ENCODE assay signal across 8 cellular contexts in the genomic region with DNA sequence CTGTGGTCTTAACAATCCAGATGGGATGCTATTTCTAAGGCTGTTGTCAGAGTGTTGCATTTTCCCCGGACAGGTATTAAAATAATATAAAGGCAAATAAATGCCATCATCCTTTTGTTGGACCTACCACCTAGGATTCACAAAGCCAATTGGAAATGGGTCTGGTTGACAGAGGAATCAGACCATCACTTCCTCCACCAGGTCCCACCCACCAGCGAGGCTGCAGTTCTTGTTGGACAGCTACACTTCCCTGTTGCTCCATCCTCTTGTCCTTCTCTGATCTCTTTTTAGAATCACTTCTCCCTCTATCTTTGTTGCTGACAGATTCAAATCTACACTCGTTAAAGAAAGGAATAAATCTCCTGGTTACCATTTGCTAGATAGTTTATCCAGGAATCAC. TPM values are rescaled to one million over a fixed set of nuclear protein-coding genes. Genes with fewer than 3 reads are reported as not detected.
DNase-seq lines count a peak whose midpoint lies in the region; ATAC-seq and TF ChIP-seq lines count a peak whose summit lies in the region.

No MANE protein-coding gene starts in this region.

- peak overlapping the region; percentile 81 for H3K27ac Mint-ChIP-seq in activated CD4-positive, alpha-beta T cell treated with anti-CD3 and anti-CD28 coated beads for 36 hours
- H3K27ac Mint-ChIP-seq in progenitor cell of endocrine pancreas: peak overlapping the region; percentile 95

- TF ChIP-seq CTCF in progenitor cell of endocrine pancreas (IDR thresholded peaks at IDR 0.05; ENCODE audit: unreplicated experiment): no peak

- intact Hi-C loops in activated CD4-positive, alpha-beta T cell treated with anti-CD3 and anti-CD28 coated beads for 36 hours (cut with DNase I, micrococcal nuclease): loop anchor here in 1 of 2 experiments (5.0 kb wide), 1 partner anchor 51 kb away; no protein-coding TSS in a partner anchor

- H3K36me3 Mint-ChIP-seq in activated CD4-positive, alpha-beta T cell treated with anti-CD3 and anti-CD28 coated beads for 36 hours (ENCODE audit: low read depth): peaks cover 2% of the 10 kb centered on the region
- no peaks in the 10 kb centered on the region for H3K36me3 Mint-ChIP-seq in progenitor cell of endocrine pancreas (ENCODE audit: insufficient read depth)

- peak; percentile 35 for DNase-seq in activated CD4-positive, alpha-beta T cell treated with anti-CD3 and anti-CD28 coated beads for 36 hours
- DNase-seq in activated CD4-positive, alpha-beta T cell treated with anti-CD3 and anti-CD28 coated beads for 4 hours: no peak
- DNase-seq in NCI-H510A (lab: John Stamatoyannopoulos, UW) (peak; percentile 30), cerebellum (ENCODE audit: low spot score) (peak; percentile 64), progenitor cell of endocrine pancreas (ENCODE audit: low spot score, unreplicated experiment) (no peak), amniotic stem cell (lab: John Stamatoyannopoulos, UW) (no peak)
- no peak for DNase-seq in central memory CD4-positive, alpha-beta T cell

- no peak for TF ChIP-seq POLR2A in GM18505 (IDR thresholded peaks at IDR 0.05; ENCODE audit: borderline replicate concordance, extremely low read depth, insufficient read depth, insufficient read length)

- CTCF ChIA-PET in activated CD4-positive, alpha-beta T cell treated with anti-CD3 and anti-CD28 coated beads for 36 hours (lab: Charles Lee): interaction anchor here (6.3 kb wide), 1 partner anchor 28 kb away, joined by 48 read pairs; a partner anchor contains a TSS

- H3K4me3 Mint-ChIP-seq in activated CD4-positive, alpha-beta T cell treated with anti-CD3 and anti-CD28 coated beads for 36 hours: peak overlapping the region; percentile 81
- H3K4me3 Mint-ChIP-seq in progenitor cell of endocrine pancreas (ENCODE audit: low read depth): peak overlapping the region; percentile 78

- POLR2A ChIA-PET in activated CD4-positive, alpha-beta T cell treated with anti-CD3 and anti-CD28 coated beads for 36 hours (lab: Charles Lee): interaction anchor here (0.7 kb wide), 1 partner anchor 32 kb away, joined by 9 read pairs; no protein-coding TSS in a partner anchor

- H3K9me3 Mint-ChIP-seq in activated CD4-positive, alpha-beta T cell treated with anti-CD3 and anti-CD28 coated beads for 36 hours (ENCODE audit: low read depth): no peaks in the 10 kb centered on the region
- no peaks in the 10 kb centered on the region for H3K9me3 Mint-ChIP-seq in progenitor cell of endocrine pancreas (ENCODE audit: low read depth)

- H3K27me3 Mint-ChIP-seq in activated CD4-positive, alpha-beta T cell treated with anti-CD3 and anti-CD28 coated beads for 36 hours: no peaks in the 10 kb centered on the region
- H3K27me3 Mint-ChIP-seq in progenitor cell of endocrine pancreas: peaks cover 13% of the 10 kb centered on the region

- peaks cover 63% of the 10 kb centered on the region for H3K4me1 Mint-ChIP-seq in activated CD4-positive, alpha-beta T cell treated with anti-CD3 and anti-CD28 coated beads for 36 hours
- peaks cover 31% of the 10 kb centered on the region for H3K4me1 Mint-ChIP-seq in progenitor cell of endocrine pancreas (ENCODE audit: low read depth)

- ATAC-seq in activated CD4-positive, alpha-beta T cell treated with anti-CD3 and anti-CD28 coated beads for 36 hours: no peak
- ATAC-seq in GM18505 (IDR thresholded peaks at IDR 0.05; ENCODE audit: unreplicated experiment): no peak

RNA-seq across cellular contexts. Expression of a gene that starts 1.1 kb away (rescaled TPM):
- 1 to 10 TPM; 1.6 to 1.8 TPM for total RNA-seq in activated CD4-positive, alpha-beta T cell treated with anti-CD3 and anti-CD28 coated beads for 36 hours
- total RNA-seq in cerebellum (18.6 TPM), progenitor cell of endocrine pancreas (3.6 and 3.8 TPM in 2 replicates)

RNA-seq across cellular contexts. Expression of a gene that starts 1.2 kb away (rescaled TPM):
- total RNA-seq in activated CD4-positive, alpha-beta T cell treated with anti-CD3 and anti-CD28 coated beads for 36 hours: 10 to 100 TPM; 17.0 to 20.8 TPM
- 50.7 TPM for total RNA-seq in cerebellum
- total RNA-seq in progenitor cell of endocrine pancreas: 14.2 and 14.8 TPM in 2 replicates

RNA-seq across cellular contexts. Expression of a gene that starts 26.3 kb away (rescaled TPM):
- 100 to 1,000 TPM; 395 to 536 TPM for total RNA-seq in activated CD4-positive, alpha-beta T cell treated with anti-CD3 and anti-CD28 coated beads for 36 hours
- total RNA-seq in cerebellum: 265 TPM
- 378 and 386 TPM in 2 replicates for total RNA-seq in progenitor cell of endocrine pancreas

Comparison
In these comparisons a context has a peak if more than half of its experiments do, and no peak if none do; other contexts are left out.
1. DNase-seq: peak in activated CD4-positive, alpha-beta T cell treated with anti-CD3 and anti-CD28 coated beads for 36 hours (single experiment), NCI-H510A (single experiment) and cerebellum (single experiment); none in activated CD4-positive, alpha-beta T cell treated with anti-CD3 and anti-CD28 coated beads for 4 hours (0 of 2), progenitor cell of endocrine pancreas (single experiment), amniotic stem cell (single experiment) and central memory CD4-positive, alpha-beta T cell (single experiment).